Comparison of ENCODE assay signal across 20 cellular contexts in the genomic region with DNA sequence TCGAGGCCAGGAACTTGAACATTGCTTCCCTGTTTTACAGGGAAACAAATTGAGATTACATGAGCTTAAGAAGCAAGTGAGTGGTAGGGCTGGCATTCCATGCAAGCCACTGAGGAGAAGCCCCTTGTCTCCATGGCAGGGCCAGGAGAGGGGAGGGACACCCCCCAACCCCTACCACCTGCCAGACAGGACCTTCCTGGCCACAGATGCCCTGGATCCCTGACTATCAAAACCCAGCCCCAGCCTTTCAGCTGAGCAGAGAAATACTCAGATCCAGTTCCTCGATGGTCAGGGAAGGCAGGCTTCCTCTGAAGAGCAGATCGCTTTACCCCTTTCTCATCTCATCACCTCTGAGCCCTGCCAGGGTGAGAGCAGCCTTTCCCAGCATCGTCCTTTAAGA. TPM values are rescaled to one million over a fixed set of nuclear protein-coding genes. Genes with fewer than 3 reads are reported as not detected.
A peak's percentile ranks its signal among the peaks of the same experiment; 100 is the strongest.
DNase-seq lines count a peak whose midpoint lies in the region; ATAC-seq and TF ChIP-seq lines count a peak whose summit lies in the region.
"Had no signal": no experiment of that assay in that cellular context is flagged by ENCODE, and none has a peak within 500 bp of the region (broad histone marks: within the 10 kb centered on the region; RNA-seq: fewer than 3 reads in every experiment).

No MANE protein-coding gene starts in this region.

- H3K27me3 ChIP-seq in H7 (ENCODE audit: control insufficient read depth, insufficient read depth, low read length) (no peaks in the 10 kb centered on the region), mammary epithelial cell (ENCODE audit: insufficient read depth, low read length) (no peaks in the 10 kb centered on the region)

- BruUV-seq in mammary epithelial cell (replicated peaks; lab: Mats Ljungman, UMichigan): no TSS peak

- no peak for TF ChIP-seq CTCF in mammary epithelial cell (conservative IDR thresholded peaks at IDR 0.05 in 1 of 2, IDR thresholded peaks at IDR 0.05 in 1 of 2; ENCODE audit: extremely low read depth in 1 of 2, insufficient read depth in 1 of 2, low read depth in 1 of 2, low read length in 2 of 2)

- no peaks in the 10 kb centered on the region for H3K9me3 ChIP-seq in mammary epithelial cell (replicated peaks; ENCODE audit: insufficient read depth, low read length)
- H3K9me3 ChIP-seq: Caco-2 had no signal

- peak; percentile 27 for DNase-seq in Right ventricle myocardium inferior (ENCODE audit: missing footprints)
- DNase-seq in cardiac septum (ENCODE audit: low spot score): no peak
- DNase-seq in H7: peak; percentile 31
- peak; percentile 52 for DNase-seq in islet precursor cell
- no peak for DNase-seq in mammary epithelial cell
- DNase-seq in CD1c-positive myeloid dendritic cell (ENCODE audit: extremely low spot score): no peak
- DNase-seq: CD4-positive, CD25-positive, alpha-beta regulatory T cell; GM23248; NCI-H1417; NCI-H187; NCI-H2107; NCI-H226; NCI-H524; NCI-H82; SIG-M5 had no signal

- no peak overlapping the region for H2AFZ ChIP-seq in mammary epithelial cell (ENCODE audit: low read depth, low read length)
- H2AFZ ChIP-seq: GM23248 had no signal

- 100% methylated on average over 3 of the region's 4 CpGs for WGBS in mammary epithelial cell (ENCODE audit: low coverage, missing lambda C conversion rate)

- intact Hi-C loops in Right ventricle myocardium inferior (cut with DNase I) (loop anchor here (5.0 to 10.0 kb wide), 3 partner anchors 110 to 417 kb away; a partner anchor contains a TSS), cardiac septum (cut with DNase I) (loop anchor here (5.0 kb wide), 1 partner anchor 397 kb away; a partner anchor contains a TSS), mammary epithelial cell (cut with micrococcal nuclease) (loop anchor here (5.0 kb wide), 1 partner anchor 43 kb away; no protein-coding TSS in a partner anchor)

- dilution Hi-C loops in mammary epithelial cell (cut with HindIII; ENCODE audit: low sequenced_read_pairs): loop anchor here (5.0 kb wide), 1 partner anchor 392 kb away; no protein-coding TSS in a partner anchor

- H3K4me3 ChIP-seq in H7 (ENCODE audit: insufficient read depth, low read depth, low read length) (no peak overlapping the region), mammary epithelial cell (replicated peaks in 1 of 3; ENCODE audit: insufficient read depth in 1 of 3, low read depth in 2 of 3, low read length in 3 of 3) (no peak overlapping the region)
- H3K4me3 ChIP-seq: GM23248, K562 had no signal

- H4K20me1 ChIP-seq in mammary epithelial cell (ENCODE audit: insufficient read depth, low read length): no peaks in the 10 kb centered on the region

- in situ Hi-C loops in mammary epithelial cell (cut with MboI; ENCODE audit: low sequenced_read_pairs in 2 of 2): loop anchor here (5.0 to 25.0 kb wide), 4 partner anchors 113 to 420 kb away; no protein-coding TSS in a partner anchor

- no peak overlapping the region for H3K27ac ChIP-seq in mammary epithelial cell (ENCODE audit: insufficient read depth, low read depth, low read length)
- H3K27ac ChIP-seq: GM23248 had no signal

- ATAC-seq in Right ventricle myocardium inferior: no peak
- ATAC-seq in GM21576 (IDR thresholded peaks at IDR 0.05; ENCODE audit: unreplicated experiment): no peak
- ATAC-seq: K562, SK-N-SH treated with all-trans-retinoic acid at 6 μM for 48 hours had no signal

- H3K79me2 ChIP-seq in mammary epithelial cell (ENCODE audit: insufficient read depth, low read length): no peaks in the 10 kb centered on the region

- no peaks in the 10 kb centered on the region for H3K36me3 ChIP-seq in H7 (replicated peaks; ENCODE audit: control insufficient read depth, insufficient read depth, low read length)
- no peaks in the 10 kb centered on the region for H3K36me3 ChIP-seq in mammary epithelial cell (ENCODE audit: insufficient read depth, low read length)

- CTCF ChIA-PET in mammary epithelial cell (lab: Charles Lee; ENCODE audit: low non-redundant PET): no interaction called here

- H3K9ac ChIP-seq in mammary epithelial cell (ENCODE audit: insufficient read depth, low read length): no peak overlapping the region
- H3K9ac ChIP-seq: GM23248 had no signal

- no peak overlapping the region for H3K4me2 ChIP-seq in mammary epithelial cell (ENCODE audit: insufficient read depth, low read depth, low read length)

- H3K4me1 ChIP-seq in mammary epithelial cell (ENCODE audit: insufficient read depth, low read length): peaks cover 27% of the 10 kb centered on the region

RNA-seq across cellular contexts. Expression of a gene that starts 53.8 kb away (rescaled TPM):
- total RNA-seq in Right ventricle myocardium inferior: not detected
- total RNA-seq in cardiac septum: not detected
- total RNA-seq in H7 (2014; rRNA removed; shearing (Covaris generic)): 0.15 and 0.69 TPM in 2 replicates
- not detected for total RNA-seq in mammary epithelial cell
- 0.03 TPM for polyA plus RNA-seq in mammary epithelial cell
- polyA minus RNA-seq in mammary epithelial cell: not detected
- total RNA-seq: CD4-positive, CD25-positive, alpha-beta regulatory T cell; GM23248; K562; RPMI7951 had no signal
- polyA plus RNA-seq: CD4-positive, CD25-positive, alpha-beta regulatory T cell; GM23248 had no signal

Comparison
In these comparisons a context has a peak if more than half of its experiments do, and no peak if none do; other contexts are left out.
1. DNase-seq: peak in Right ventricle myocardium inferior (single experiment), H7 (single experiment) and islet precursor cell (single experiment); none in cardiac septum (single experiment), mammary epithelial cell (single experiment) and CD1c-positive myeloid dendritic cell (single experiment).